8 cellular contexts compared by ENCODE assay signal in the genomic region with DNA sequence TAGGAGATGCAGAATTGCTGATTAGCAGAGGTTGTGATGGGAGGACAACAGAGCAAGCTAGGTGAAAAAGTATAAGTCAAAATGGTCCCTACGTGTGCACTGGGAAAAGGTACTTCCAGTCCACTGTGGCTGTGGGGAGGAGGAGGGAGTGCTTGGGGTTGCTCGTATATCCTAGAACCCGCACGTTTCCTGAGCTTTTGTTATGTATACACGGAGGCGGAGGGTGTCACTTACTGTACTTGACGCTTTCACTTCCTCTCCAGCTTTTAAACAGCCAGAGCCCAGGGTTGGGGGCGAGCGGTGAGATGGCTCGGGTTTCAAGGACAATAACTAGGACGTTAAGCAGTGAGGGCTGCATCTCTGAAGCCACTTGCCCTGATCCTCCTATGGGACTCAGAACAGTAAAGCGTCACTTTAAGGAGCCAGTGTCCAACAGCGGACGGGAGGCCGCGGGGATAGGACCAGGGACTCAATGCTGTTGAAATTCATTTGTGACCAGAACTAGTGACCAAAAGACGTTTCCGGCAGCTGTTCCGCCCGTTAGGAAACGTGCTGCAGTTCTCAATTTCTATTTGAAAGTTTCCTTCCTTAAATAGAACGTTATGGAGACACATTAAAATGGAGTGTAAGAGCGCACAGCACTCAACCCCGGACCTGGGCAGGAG. TPM values are rescaled to one million over a fixed set of nuclear protein-coding genes. Genes with fewer than 3 reads are reported as not detected.
DNase-seq lines count a peak whose midpoint lies in the region; ATAC-seq, FAIRE-seq and TF ChIP-seq lines count a peak whose summit lies in the region.

No MANE protein-coding gene starts in this region.

- H3K9me2 ChIP-seq in GM23338 (ENCODE audit: insufficient read depth) = no peaks in the 10 kb centered on the region

- H3K9me3 Mint-ChIP-seq in GM23338 (no peaks in the 10 kb centered on the region), osteocyte (ENCODE audit: unreplicated experiment) (no peaks in the 10 kb centered on the region)

- ATAC-seq in GM23338 = peak; percentile 58

- H2AFZ ChIP-seq in GM23338 = no peak overlapping the region
- H2AFZ ChIP-seq in keratinocyte (ENCODE audit: control insufficient read depth, low read length) = peak overlapping the region; percentile 91

- peak overlapping the region; percentile 93 for H3K4me2 ChIP-seq in GM23338
- peak overlapping the region; percentile 98 for H3K4me2 ChIP-seq in keratinocyte (ENCODE audit: control insufficient read depth, extremely low read depth, insufficient read depth, low read depth, low read length)

- dilution Hi-C loops in keratinocyte (cut with MboI; ENCODE audit: extremely low pct_ligation_motif_present, low sequenced_read_pairs) = no loop called here

- H3K36me3 Mint-ChIP-seq in GM23338 (ENCODE audit: low read depth) (peaks cover 10% of the 10 kb centered on the region; the same call in 2 of the 3 replicates), osteocyte (ENCODE audit: unreplicated experiment) (peaks cover 2% of the 10 kb centered on the region)

- no peak for TF ChIP-seq CTCF in GM23338 (conservative IDR thresholded peaks at IDR 0.05; ENCODE audit: low read depth in 2 of 2)
- TF ChIP-seq CTCF in keratinocyte (optimal IDR thresholded peaks at IDR 0.05 in 1 of 3, IDR thresholded peaks at IDR 0.05 in 1 of 3, conservative IDR thresholded peaks at IDR 0.05 in 1 of 3; ENCODE audit: extremely low read depth in 1 of 3, insufficient read depth in 2 of 3, low read length in 3 of 3) = no peak
- TF ChIP-seq CTCF in osteocyte (IDR thresholded peaks at IDR 0.05) = no peak

- H3K4me3 ChIP-seq in GM23338 (peak overlapping the region; percentile 67), keratinocyte (ENCODE audit: control insufficient read depth in 2 of 3, extremely low read depth in 1 of 3, insufficient read depth in 2 of 3, low read depth in 1 of 3, low read length in 3 of 3) (peak overlapping the region; percentile 55 to 94 (median 89))

- H3K27ac ChIP-seq in GM23338 (ENCODE audit: low read depth) = peak overlapping the region; percentile 99
- H3K27ac ChIP-seq in keratinocyte (ENCODE audit: control insufficient read depth, insufficient read depth, low read length) = peak overlapping the region; percentile 62

- no peaks in the 10 kb centered on the region for H4K20me1 ChIP-seq in GM23338 (replicated peaks; ENCODE audit: insufficient read depth)
- no peaks in the 10 kb centered on the region for H4K20me1 ChIP-seq in keratinocyte (ENCODE audit: control insufficient read depth, extremely low read depth, insufficient read depth, low read length)

- H3K27ac Mint-ChIP-seq in GM23338 (no peak overlapping the region), osteocyte (ENCODE audit: unreplicated experiment) (no peak overlapping the region)

- no peaks in the 10 kb centered on the region for H3K27me3 ChIP-seq in GM23338 (ENCODE audit: insufficient read depth)
- no peaks in the 10 kb centered on the region for H3K27me3 ChIP-seq in keratinocyte (ENCODE audit: control insufficient read depth, extremely low read depth, insufficient read depth, low read length)

- H3F3A ChIP-seq in GM23338 (replicated peaks; ENCODE audit: low read depth) = peaks cover 2% of the 10 kb centered on the region; the same call in 1 of the 2 replicates

- peak; percentile 56 for FAIRE-seq in keratinocyte (lab: Jason Lieb, UNC)

- peaks cover 32% of the 10 kb centered on the region for H3K4me1 ChIP-seq in GM23338 (ENCODE audit: insufficient read depth)
- H3K4me1 ChIP-seq in keratinocyte (ENCODE audit: control insufficient read depth, extremely low read depth, insufficient read depth, low read length) = peaks cover 13% of the 10 kb centered on the region

- peaks cover 26% of the 10 kb centered on the region for H3K79me2 ChIP-seq in GM23338 (replicated peaks; ENCODE audit: insufficient read depth)
- no peaks in the 10 kb centered on the region for H3K79me2 ChIP-seq in keratinocyte (ENCODE audit: control insufficient read depth, insufficient read depth, low read length)

- H3K4me3 Mint-ChIP-seq in GM23338 (no peak overlapping the region), osteocyte (ENCODE audit: unreplicated experiment) (no peak overlapping the region)

- DNase-seq in EL (peak; percentile 38), GM23338 (ENCODE audit: low spot score) (peak; percentile 96), LoVo (ENCODE audit: low spot score) (peak; percentile 18), SHP77 (lab: John Stamatoyannopoulos, UW) (peak; percentile 98), cerebellar cortex (ENCODE audit: low spot score) (peak; percentile 82), keratinocyte (ENCODE audit: low read depth, low spot score) (no peak), osteocyte (ENCODE audit: extremely low spot score, unreplicated experiment) (no peak)
- DNase-seq in stimulated activated CD8-positive, alpha-beta memory T cell treated with anti-CD3 and anti-CD28 coated beads, Interleukin-4, amount 100 ng/mL, for 48 hours = peak; percentile 37

- H3K36me3 ChIP-seq in GM23338 (ENCODE audit: insufficient read depth) (no peaks in the 10 kb centered on the region), keratinocyte (ENCODE audit: control insufficient read depth in 2 of 2, extremely low read depth in 1 of 2, insufficient read depth in 2 of 2, low read length in 2 of 2) (no peaks in the 10 kb centered on the region)

- H3K9me1 ChIP-seq in keratinocyte (ENCODE audit: control insufficient read depth, extremely low read depth, insufficient read depth, low read length) = no peaks in the 10 kb centered on the region

- H3K27me3 Mint-ChIP-seq in GM23338 (ENCODE audit: insufficient read depth, low read depth, poor library complexity) (no peaks in the 10 kb centered on the region), osteocyte (ENCODE audit: unreplicated experiment) (no peaks in the 10 kb centered on the region)

- H3K9ac ChIP-seq in keratinocyte (ENCODE audit: control insufficient read depth, extremely low read depth, insufficient read depth, low read length) = peak overlapping the region; percentile 73

- H3K9me3 ChIP-seq in keratinocyte (ENCODE audit: control insufficient read depth, low read depth, low read length) = no peaks in the 10 kb centered on the region

- H3K4me1 Mint-ChIP-seq in GM23338 (peaks cover 15% of the 10 kb centered on the region), osteocyte (ENCODE audit: unreplicated experiment) (no peaks in the 10 kb centered on the region)

TF ChIP-seq in GM23338, 12 proteins besides CTCF, POLR2A, EP300 and RAD21:
- TF ChIP-seq, protein P1, sequence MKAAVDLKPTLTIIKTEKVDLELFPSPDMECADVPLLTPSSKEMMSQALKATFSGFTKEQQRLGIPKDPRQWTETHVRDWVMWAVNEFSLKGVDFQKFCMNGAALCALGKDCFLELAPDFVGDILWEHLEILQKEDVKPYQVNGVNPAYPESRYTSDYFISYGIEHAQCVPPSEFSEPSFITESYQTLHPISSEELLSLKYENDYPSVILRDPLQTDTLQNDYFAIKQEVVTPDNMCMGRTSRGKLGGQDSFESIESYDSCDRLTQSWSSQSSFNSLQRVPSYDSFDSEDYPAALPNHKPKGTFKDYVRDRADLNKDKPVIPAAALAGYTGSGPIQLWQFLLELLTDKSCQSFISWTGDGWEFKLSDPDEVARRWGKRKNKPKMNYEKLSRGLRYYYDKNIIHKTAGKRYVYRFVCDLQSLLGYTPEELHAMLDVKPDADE (IDR thresholded peaks at IDR 0.05) = peak; percentile 74
- TF ChIP-seq, protein P2, sequence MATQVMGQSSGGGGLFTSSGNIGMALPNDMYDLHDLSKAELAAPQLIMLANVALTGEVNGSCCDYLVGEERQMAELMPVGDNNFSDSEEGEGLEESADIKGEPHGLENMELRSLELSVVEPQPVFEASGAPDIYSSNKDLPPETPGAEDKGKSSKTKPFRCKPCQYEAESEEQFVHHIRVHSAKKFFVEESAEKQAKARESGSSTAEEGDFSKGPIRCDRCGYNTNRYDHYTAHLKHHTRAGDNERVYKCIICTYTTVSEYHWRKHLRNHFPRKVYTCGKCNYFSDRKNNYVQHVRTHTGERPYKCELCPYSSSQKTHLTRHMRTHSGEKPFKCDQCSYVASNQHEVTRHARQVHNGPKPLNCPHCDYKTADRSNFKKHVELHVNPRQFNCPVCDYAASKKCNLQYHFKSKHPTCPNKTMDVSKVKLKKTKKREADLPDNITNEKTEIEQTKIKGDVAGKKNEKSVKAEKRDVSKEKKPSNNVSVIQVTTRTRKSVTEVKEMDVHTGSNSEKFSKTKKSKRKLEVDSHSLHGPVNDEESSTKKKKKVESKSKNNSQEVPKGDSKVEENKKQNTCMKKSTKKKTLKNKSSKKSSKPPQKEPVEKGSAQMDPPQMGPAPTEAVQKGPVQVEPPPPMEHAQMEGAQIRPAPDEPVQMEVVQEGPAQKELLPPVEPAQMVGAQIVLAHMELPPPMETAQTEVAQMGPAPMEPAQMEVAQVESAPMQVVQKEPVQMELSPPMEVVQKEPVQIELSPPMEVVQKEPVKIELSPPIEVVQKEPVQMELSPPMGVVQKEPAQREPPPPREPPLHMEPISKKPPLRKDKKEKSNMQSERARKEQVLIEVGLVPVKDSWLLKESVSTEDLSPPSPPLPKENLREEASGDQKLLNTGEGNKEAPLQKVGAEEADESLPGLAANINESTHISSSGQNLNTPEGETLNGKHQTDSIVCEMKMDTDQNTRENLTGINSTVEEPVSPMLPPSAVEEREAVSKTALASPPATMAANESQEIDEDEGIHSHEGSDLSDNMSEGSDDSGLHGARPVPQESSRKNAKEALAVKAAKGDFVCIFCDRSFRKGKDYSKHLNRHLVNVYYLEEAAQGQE (IDR thresholded peaks at IDR 0.05; ENCODE audit: unreplicated experiment) = no peak
- TF ChIP-seq NANOG (IDR thresholded peaks at IDR 0.05; ENCODE audit: borderline replicate concordance) (peak; percentile 43; the same call in 1 of the 2 replicates), POLR2AphosphoS5 (IDR thresholded peaks at IDR 0.05; ENCODE audit: low read depth) (peak; percentile 74)

RNA-seq across cellular contexts. Expression of a gene that starts 1.0 kb away (rescaled TPM):
- 53.5 and 61.9 TPM in 2 replicates for total RNA-seq in GM23338 (2014; rRNA removed; shearing (Covaris generic))
- polyA plus RNA-seq in GM23338 (2016; fragmentation: Nextera tagmentation; extraction: Ambion mirVana) = 39.9 and 49.4 TPM in 2 replicates
- polyA plus RNA-seq in keratinocyte = 2.1 to 6.5 TPM (median 5.0 TPM) in 3 replicates
- polyA plus RNA-seq in keratinocyte (2011; ENCODE audit: low read depth) = not detected
- 2.3 and 3.2 TPM in 2 replicates for polyA plus RNA-seq in keratinocyte (2011; cell fraction: cytosol; rRNA removed)
- 3.5 and 3.6 TPM in 2 replicates for polyA plus RNA-seq in keratinocyte (2011; cell fraction: nucleus; rRNA removed)
- polyA plus RNA-seq in keratinocyte (2012; ENCODE audit: low replicate concordance) = 0.06 and 3.0 TPM in 2 replicates
- polyA minus RNA-seq in keratinocyte = 2.6 to 7.8 TPM (median 5.4 TPM) in 3 replicates
- polyA minus RNA-seq in keratinocyte (2011; cell fraction: cytosol; rRNA and poly(A)+ RNA removed) = 4.8 TPM
- 0.42 and 2.9 TPM in 2 replicates for polyA minus RNA-seq in keratinocyte (2011; cell fraction: nucleus; rRNA and poly(A)+ RNA removed)
- 14.5 and 15.2 TPM in 2 replicates for total RNA-seq in osteocyte

Comparison
In these comparisons a context has a peak if more than half of its experiments do, and no peak if none do; other contexts are left out.
1. DNase-seq: peak in EL (single experiment), GM23338 (single experiment), LoVo (single experiment), SHP77 (2 of 2), cerebellar cortex (single experiment) and stimulated activated CD8-positive, alpha-beta memory T cell treated with anti-CD3 and anti-CD28 coated beads, Interleukin-4, amount 100 ng/mL, for 48 hours (single experiment); none in keratinocyte (single experiment) and osteocyte (single experiment).